Comparison of ENCODE assay signal across 1 cellular context in genomic region chr20:1383621-1384404, GRCh38.
TF ChIP-seq lines count a peak whose summit lies in the region.

No MANE protein-coding gene starts in this region.

TF ChIP-seq in HepG2, 621 proteins besides CTCF, POLR2A, EP300 and RAD21 (continued from another document and continues in another):
- no peak for TF ChIP-seq PBX3 (CRISPR knock-in tag; IDR thresholded peaks at IDR 0.05; ENCODE audit: borderline replicate concordance)
- no peak for TF ChIP-seq DMAP1 (CRISPR knock-in tag; IDR thresholded peaks at IDR 0.05)
- no peak for TF ChIP-seq FOXP4 (CRISPR knock-in tag; IDR thresholded peaks at IDR 0.05)
- TF ChIP-seq NCOA1 (CRISPR knock-in tag; IDR thresholded peaks at IDR 0.05), result no peak
- no peak for TF ChIP-seq HMG20B (CRISPR knock-in tag; conservative IDR thresholded peaks at IDR 0.05)
- peak; percentile 69; the same call in 1 of the 2 replicates for TF ChIP-seq ARID3A (IDR thresholded peaks at IDR 0.05; ENCODE audit: low read depth, low read length)
- no peak for TF ChIP-seq ZFP37 (CRISPR knock-in tag; IDR thresholded peaks at IDR 0.05; ENCODE audit: borderline replicate concordance)
- no peak for TF ChIP-seq ATM (IDR thresholded peaks at IDR 0.05; ENCODE audit: borderline replicate concordance)
- TF ChIP-seq AKAP8 (CRISPR knock-in tag; IDR thresholded peaks at IDR 0.05), result no peak
- no peak for TF ChIP-seq JDP2 (CRISPR knock-in tag; IDR thresholded peaks at IDR 0.05; ENCODE audit: borderline replicate concordance)
- no peak for TF ChIP-seq ZNF773 (CRISPR knock-in tag; IDR thresholded peaks at IDR 0.05; ENCODE audit: borderline replicate concordance)
- no peak for TF ChIP-seq RNF219 (CRISPR knock-in tag; IDR thresholded peaks at IDR 0.05)
- TF ChIP-seq HNF4G (IDR thresholded peaks at IDR 0.05; ENCODE audit: borderline replicate concordance, low read depth, low read length), result no peak
- TF ChIP-seq HNF4G (CRISPR knock-in tag; IDR thresholded peaks at IDR 0.05; ENCODE audit: borderline replicate concordance, low read depth), result no peak
- no peak for TF ChIP-seq HNRNPK (IDR thresholded peaks at IDR 0.05; ENCODE audit: low read depth, low read length, poor library complexity, severe bottlenecking)
- TF ChIP-seq FOXJ3 (CRISPR knock-in tag; IDR thresholded peaks at IDR 0.05; ENCODE audit: borderline replicate concordance), result 0 out of 2 replicates have a peak, but pooled peaks have one; percentile 20
- TF ChIP-seq NFE2L2 (IDR thresholded peaks at IDR 0.05; ENCODE audit: low read length), result no peak
- no peak for TF ChIP-seq SIX4 (CRISPR knock-in tag; IDR thresholded peaks at IDR 0.05)
- TF ChIP-seq TEF (CRISPR knock-in tag; IDR thresholded peaks at IDR 0.05), result no peak
- no peak for TF ChIP-seq ZNF792 (CRISPR knock-in tag; IDR thresholded peaks at IDR 0.05)
- no peak for TF ChIP-seq TMF1 (CRISPR knock-in tag; IDR thresholded peaks at IDR 0.05; ENCODE audit: low read depth)
- no peak for TF ChIP-seq HDAC6 (IDR thresholded peaks at IDR 0.05; ENCODE audit: low read depth, low read length)
- no peak for TF ChIP-seq ZNF441 (CRISPR knock-in tag; IDR thresholded peaks at IDR 0.05; ENCODE audit: borderline replicate concordance)
- TF ChIP-seq RBM22 (optimal IDR thresholded peaks at IDR 0.05; ENCODE audit: low read length), result no peak
- TF ChIP-seq ZHX2 (IDR thresholded peaks at IDR 0.05; ENCODE audit: low read depth), result no peak
- no peak for TF ChIP-seq ZHX2 (CRISPR knock-in tag; IDR thresholded peaks at IDR 0.05; ENCODE audit: borderline replicate concordance)
- no peak for TF ChIP-seq ZIK1 (CRISPR knock-in tag; IDR thresholded peaks at IDR 0.05; ENCODE audit: borderline replicate concordance, low read depth)
- TF ChIP-seq PRMT3 (CRISPR knock-in tag; IDR thresholded peaks at IDR 0.05; ENCODE audit: borderline replicate concordance, low read depth), result no peak
- no peak for TF ChIP-seq WIZ (CRISPR knock-in tag; IDR thresholded peaks at IDR 0.05)
- no peak for TF ChIP-seq DZIP1 (CRISPR knock-in tag; IDR thresholded peaks at IDR 0.05)
- peak; percentile 72; the same call in 1 of the 2 replicates for TF ChIP-seq TBX3 (IDR thresholded peaks at IDR 0.05; ENCODE audit: borderline replicate concordance)
- TF ChIP-seq PHB2 (IDR thresholded peaks at IDR 0.05; ENCODE audit: partially characterized antibody), result no peak
- 0 out of 2 replicates have a peak, but pooled peaks have one; percentile 19 for TF ChIP-seq SAP130 (CRISPR knock-in tag; IDR thresholded peaks at IDR 0.05; ENCODE audit: low read depth)
- TF ChIP-seq ONECUT2 (CRISPR knock-in tag; IDR thresholded peaks at IDR 0.05), result peak; percentile 70; the same call in 1 of the 2 replicates
- TF ChIP-seq ZNF329 (CRISPR knock-in tag; IDR thresholded peaks at IDR 0.05; ENCODE audit: low read depth), result no peak
- no peak for TF ChIP-seq BCL3 (CRISPR knock-in tag; IDR thresholded peaks at IDR 0.05)
- TF ChIP-seq HNF4A (CRISPR knock-in tag; IDR thresholded peaks at IDR 0.05), result no peak
- no peak for TF ChIP-seq THYN1 (CRISPR knock-in tag; IDR thresholded peaks at IDR 0.05; ENCODE audit: borderline replicate concordance, low read depth)
- no peak for TF ChIP-seq ESRRA (CRISPR knock-in tag; IDR thresholded peaks at IDR 0.05; ENCODE audit: low read depth)
- TF ChIP-seq ZNF367 (CRISPR knock-in tag; IDR thresholded peaks at IDR 0.05; ENCODE audit: borderline replicate concordance), result no peak
- TF ChIP-seq KAT7 (CRISPR knock-in tag; IDR thresholded peaks at IDR 0.05; ENCODE audit: borderline replicate concordance), result no peak
- no peak for TF ChIP-seq SMARCE1 (IDR thresholded peaks at IDR 0.05; ENCODE audit: borderline replicate concordance)
- no peak for TF ChIP-seq KLF16 (CRISPR knock-in tag; IDR thresholded peaks at IDR 0.05)
- TF ChIP-seq SRF (IDR thresholded peaks at IDR 0.05; ENCODE audit: low read depth, low read length), result no peak
- no peak for TF ChIP-seq PHF21A (CRISPR knock-in tag; IDR thresholded peaks at IDR 0.05)
- TF ChIP-seq TFDP2 (CRISPR knock-in tag; IDR thresholded peaks at IDR 0.05), result no peak
- no peak for TF ChIP-seq XRCC5 (optimal IDR thresholded peaks at IDR 0.05; ENCODE audit: low read length)
- no peak for TF ChIP-seq ZNF790 (CRISPR knock-in tag; IDR thresholded peaks at IDR 0.05; ENCODE audit: borderline replicate concordance)
- no peak for TF ChIP-seq BRCA1 (CRISPR knock-in tag; IDR thresholded peaks at IDR 0.05)
- TF ChIP-seq ZNF446 (CRISPR knock-in tag; IDR thresholded peaks at IDR 0.05), result 0 out of 2 replicates have a peak, but pooled peaks have one; percentile 34
